In genomic region chr10:119132521-119133345, GRCh38 we compare ENCODE assay signal across 11 cellular contexts. TPM values are rescaled to one million over a fixed set of nuclear protein-coding genes. Genes with fewer than 3 reads are reported as not detected.
DNase-seq lines count a peak whose midpoint lies in the region; ATAC-seq lines count a peak whose summit lies in the region.
"Had no signal": no experiment of that assay in that cellular context is flagged by ENCODE, and none has a peak within 500 bp of the region (broad histone marks: within the 10 kb centered on the region; RNA-seq: fewer than 3 reads in every experiment).

No MANE protein-coding gene starts in this region.

- H3K36me3 Mint-ChIP-seq in activated T-cell treated with anti-CD3 and anti-CD28 coated beads, Interleukin-2, amount 50 U/mL, for 4 hours (ENCODE audit: insufficient read depth) = peaks cover 35% of the 10 kb centered on the region
- H3K36me3 Mint-ChIP-seq in activated T-helper 2 cell treated with anti-CD3 and anti-CD28 coated beads, Interferon-gamma antibody, Interleukin-2, Interleukin-4, amounts not matched to agents 10 μg/mL and 5 μg/mL and 100 μg/mL, durations not matched to agents 14 hours and 24 hours and 36 hours (ENCODE audit: low read depth) = peaks cover 75% of the 10 kb centered on the region

- intact Hi-C loops in activated T-helper 2 cell treated with anti-CD3 and anti-CD28 coated beads, Interferon-gamma antibody, Interleukin-2, Interleukin-4, amounts not matched to agents 10 μg/mL and 5 μg/mL and 100 μg/mL, durations not matched to agents 14 hours and 24 hours and 36 hours (cut with micrococcal nuclease) = loop anchor here (1.0 to 10.0 kb wide), 5 partner anchors 28 to 462 kb away; partner anchors contain the start of genes DENND10 and TIAL1

- H3K4me1 Mint-ChIP-seq in activated T-cell treated with anti-CD3 and anti-CD28 coated beads, Interleukin-2, amount 50 U/mL, for 4 hours (ENCODE audit: low read depth) = peaks cover 45% of the 10 kb centered on the region
- peaks cover 64% of the 10 kb centered on the region for H3K4me1 Mint-ChIP-seq in activated T-helper 2 cell treated with anti-CD3 and anti-CD28 coated beads, Interferon-gamma antibody, Interleukin-2, Interleukin-4, amounts not matched to agents 10 μg/mL and 5 μg/mL and 100 μg/mL, durations not matched to agents 14 hours and 24 hours and 36 hours (ENCODE audit: low read depth)

- no peaks in the 10 kb centered on the region for H3K27me3 Mint-ChIP-seq in activated T-cell treated with anti-CD3 and anti-CD28 coated beads, Interleukin-2, amount 50 U/mL, for 4 hours (ENCODE audit: low read depth)
- H3K27me3 Mint-ChIP-seq in activated T-helper 2 cell treated with anti-CD3 and anti-CD28 coated beads, Interferon-gamma antibody, Interleukin-2, Interleukin-4, amounts not matched to agents 10 μg/mL and 5 μg/mL and 100 μg/mL, durations not matched to agents 14 hours and 24 hours and 36 hours (ENCODE audit: low read depth) = no peaks in the 10 kb centered on the region

- no peaks in the 10 kb centered on the region for H3K9me3 Mint-ChIP-seq in activated T-cell treated with anti-CD3 and anti-CD28 coated beads, Interleukin-2, amount 50 U/mL, for 4 hours
- no peaks in the 10 kb centered on the region for H3K9me3 Mint-ChIP-seq in activated T-helper 2 cell treated with anti-CD3 and anti-CD28 coated beads, Interferon-gamma antibody, Interleukin-2, Interleukin-4, amounts not matched to agents 10 μg/mL and 5 μg/mL and 100 μg/mL, durations not matched to agents 14 hours and 24 hours and 36 hours

- no peak for ATAC-seq in activated T-cell treated with anti-CD3 and anti-CD28 coated beads, Interleukin-2, amount 50 U/mL, for 4 hours
- no peak for ATAC-seq in GM18858 (IDR thresholded peaks at IDR 0.05; ENCODE audit: unreplicated experiment)

- no peak for DNase-seq in activated T-cell treated with anti-CD3 and anti-CD28 coated beads, Interleukin-2, amount 50 U/mL, for 4 hours
- no peak for DNase-seq in activated T-cell treated with anti-CD3 and anti-CD28 coated beads, Interleukin-2, amount 50 U/mL, for 48 hours
- no peak for DNase-seq in activated T-helper 2 cell treated with anti-CD3 and anti-CD28 coated beads, Interferon-gamma antibody, Interleukin-2, Interleukin-4, amounts not matched to agents 10 μg/mL and 5 μg/mL and 100 μg/mL, durations not matched to agents 14 hours and 24 hours and 36 hours (ENCODE audit: low spot score)
- peak in 31 of 49 donors; percentile 6 to 71 (median 37) for DNase-seq in substantia nigra (lab: John Stamatoyannopoulos, UW)
- DNase-seq in NOMO-1 treated with dmso at 0.1 percent for 144 hours (lab: John Stamatoyannopoulos, UW; ENCODE audit: unreplicated experiment) = no peak
- no peak for DNase-seq in NCI-H524 treated with DMSO at 0.1 percent for 48 hours (lab: John Stamatoyannopoulos, UW)
- DNase-seq: adrenal gland, NCI-H1694 treated with DMSO at 0.1 percent for 48 hours had no signal

- H3K27ac Mint-ChIP-seq in activated T-helper 2 cell treated with anti-CD3 and anti-CD28 coated beads, Interferon-gamma antibody, Interleukin-2, Interleukin-4, amounts not matched to agents 10 μg/mL and 5 μg/mL and 100 μg/mL, durations not matched to agents 14 hours and 24 hours and 36 hours = peak overlapping the region; percentile 94

- H3K27ac ChIP-seq in layer of hippocampus (ENCODE audit: low read depth, low read length) = peak overlapping the region; percentile 74
- no peak overlapping the region for H3K27ac ChIP-seq in substantia nigra (ENCODE audit: low read depth, low read length, poor library complexity, severe bottlenecking)
- H3K27ac ChIP-seq: VCaP had no signal

- no peaks in the 10 kb centered on the region for H3K27me3 ChIP-seq in layer of hippocampus (ENCODE audit: control insufficient read depth, insufficient read depth, low read length)
- H3K27me3 ChIP-seq: adrenal gland had no signal

- peak overlapping the region; percentile 81 for H3K4me3 Mint-ChIP-seq in activated T-cell treated with anti-CD3 and anti-CD28 coated beads, Interleukin-2, amount 50 U/mL, for 4 hours
- peak overlapping the region; percentile 82 for H3K4me3 Mint-ChIP-seq in activated T-helper 2 cell treated with anti-CD3 and anti-CD28 coated beads, Interferon-gamma antibody, Interleukin-2, Interleukin-4, amounts not matched to agents 10 μg/mL and 5 μg/mL and 100 μg/mL, durations not matched to agents 14 hours and 24 hours and 36 hours (ENCODE audit: low read depth)

RNA-seq across cellular contexts. Expression of gene DENND10, which starts 28.8 kb away (rescaled TPM):
- 10 to 100 TPM; 12.7 to 15.3 (median 13.8) TPM for total RNA-seq in activated T-cell treated with anti-CD3 and anti-CD28 coated beads, Interleukin-2, amount 50 U/mL, for 4 hours
- total RNA-seq in activated T-helper 2 cell treated with anti-CD3 and anti-CD28 coated beads, Interferon-gamma antibody, Interleukin-2, Interleukin-4, amounts not matched to agents 10 μg/mL and 5 μg/mL and 100 μg/mL, durations not matched to agents 14 hours and 24 hours and 36 hours = 26.0 and 26.2 TPM in 2 replicates

RNA-seq across cellular contexts. Expression of gene SFXN4, which starts 32.8 kb away (rescaled TPM):
- 10 to 100 TPM; 65.3 to 90.1 (median 72.8) TPM for total RNA-seq in activated T-cell treated with anti-CD3 and anti-CD28 coated beads, Interleukin-2, amount 50 U/mL, for 4 hours
- 43.5 and 44.8 TPM in 2 replicates for total RNA-seq in activated T-helper 2 cell treated with anti-CD3 and anti-CD28 coated beads, Interferon-gamma antibody, Interleukin-2, Interleukin-4, amounts not matched to agents 10 μg/mL and 5 μg/mL and 100 μg/mL, durations not matched to agents 14 hours and 24 hours and 36 hours

RNA-seq across cellular contexts. Expression of gene PRDX3, which starts 45.9 kb away (rescaled TPM):
- total RNA-seq in activated T-cell treated with anti-CD3 and anti-CD28 coated beads, Interleukin-2, amount 50 U/mL, for 4 hours = 100 to 1,000 TPM; 155 to 182 (median 167) TPM
- 177 and 182 TPM in 2 replicates for total RNA-seq in activated T-helper 2 cell treated with anti-CD3 and anti-CD28 coated beads, Interferon-gamma antibody, Interleukin-2, Interleukin-4, amounts not matched to agents 10 μg/mL and 5 μg/mL and 100 μg/mL, durations not matched to agents 14 hours and 24 hours and 36 hours

RNA-seq across cellular contexts. Expression of gene EIF3A, which starts 52.1 kb away (rescaled TPM):
- total RNA-seq in activated T-cell treated with anti-CD3 and anti-CD28 coated beads, Interleukin-2, amount 50 U/mL, for 4 hours = 100 to 1,000 TPM; 188 to 194 (median 194) TPM
- 161 and 164 TPM in 2 replicates for total RNA-seq in activated T-helper 2 cell treated with anti-CD3 and anti-CD28 coated beads, Interferon-gamma antibody, Interleukin-2, Interleukin-4, amounts not matched to agents 10 μg/mL and 5 μg/mL and 100 μg/mL, durations not matched to agents 14 hours and 24 hours and 36 hours

Comparison
In these comparisons a context has a peak if more than half of its experiments do, and no peak if none do; other contexts are left out.
1. DNase-seq: peak in substantia nigra (31 of 49); none in activated T-cell treated with anti-CD3 and anti-CD28 coated beads, Interleukin-2, amount 50 U/mL, for 4 hours (single experiment), activated T-cell treated with anti-CD3 and anti-CD28 coated beads, Interleukin-2, amount 50 U/mL, for 48 hours (0 of 2), activated T-helper 2 cell treated with anti-CD3 and anti-CD28 coated beads, Interferon-gamma antibody, Interleukin-2, Interleukin-4, amounts not matched to agents 10 μg/mL and 5 μg/mL and 100 μg/mL, durations not matched to agents 14 hours and 24 hours and 36 hours (single experiment), NOMO-1 treated with dmso at 0.1 percent for 144 hours (single experiment) and NCI-H524 treated with DMSO at 0.1 percent for 48 hours (single experiment).